ENCODE assay signal across 8 cellular contexts in genomic region chr2:181164699-181165098, GRCh38.
DNase-seq lines count a peak whose midpoint lies in the region; ATAC-seq and TF ChIP-seq lines count a peak whose summit lies in the region.

No MANE protein-coding gene starts in this region.

- peaks cover 26% of the 10 kb centered on the region for H3K36me3 Mint-ChIP-seq in activated CD4-positive, alpha-beta T cell treated with anti-CD3 and anti-CD28 coated beads for 36 hours (ENCODE audit: low read depth)
- H3K36me3 Mint-ChIP-seq in natural killer cell = peaks cover 27% of the 10 kb centered on the region

- TF ChIP-seq CTCF in natural killer cell (IDR thresholded peaks at IDR 0.05) = no peak

- peaks cover 16% of the 10 kb centered on the region for H3K9me3 Mint-ChIP-seq in activated CD4-positive, alpha-beta T cell treated with anti-CD3 and anti-CD28 coated beads for 36 hours (ENCODE audit: low read depth)
- peaks cover 2 to 11% of the 10 kb centered on the region in 2 donors for H3K9me3 Mint-ChIP-seq in natural killer cell

- peak overlapping the region; percentile 93 for H3K27ac Mint-ChIP-seq in activated CD4-positive, alpha-beta T cell treated with anti-CD3 and anti-CD28 coated beads for 36 hours
- peak overlapping the region; percentile 95 to 96 for H3K27ac Mint-ChIP-seq in natural killer cell

- intact Hi-C loops in activated CD4-positive, alpha-beta T cell treated with anti-CD3 and anti-CD28 coated beads for 36 hours (cut with DNase I, micrococcal nuclease) = loop anchor here in 1 of 2 experiments (5.0 kb wide), 1 partner anchor 57 kb away; no protein-coding TSS in a partner anchor
- intact Hi-C loops in natural killer cell (cut with micrococcal nuclease) = loop anchor here (1.0 to 10.0 kb wide), 6 partner anchors 33 to 293 kb away; partner anchors contain the start of gene ITGA4

- peak overlapping the region; percentile 47 for H3K4me3 Mint-ChIP-seq in activated CD4-positive, alpha-beta T cell treated with anti-CD3 and anti-CD28 coated beads for 36 hours
- H3K4me3 Mint-ChIP-seq in natural killer cell = peak overlapping the region; percentile 66

- ATAC-seq in activated CD4-positive, alpha-beta T cell treated with anti-CD3 and anti-CD28 coated beads for 36 hours = no peak
- ATAC-seq in GM21737 (IDR thresholded peaks at IDR 0.05; ENCODE audit: unreplicated experiment) = peak; percentile 74
- ATAC-seq in natural killer cell = no peak
- ATAC-seq in HG03097 (IDR thresholded peaks at IDR 0.05; ENCODE audit: low FRiP score, unreplicated experiment) = no peak

- POLR2A ChIA-PET in activated CD4-positive, alpha-beta T cell treated with anti-CD3 and anti-CD28 coated beads for 36 hours (lab: Charles Lee) = no interaction called here

- CTCF ChIA-PET in activated CD4-positive, alpha-beta T cell treated with anti-CD3 and anti-CD28 coated beads for 36 hours (lab: Charles Lee) = interaction anchor here (0.6 to 0.9 kb wide), 3 partner anchors 14 to 153 kb away, joined by 3 read pairs; no protein-coding TSS in a partner anchor

- H3K27me3 Mint-ChIP-seq in activated CD4-positive, alpha-beta T cell treated with anti-CD3 and anti-CD28 coated beads for 36 hours = no peaks in the 10 kb centered on the region
- no peaks in the 10 kb centered on the region for H3K27me3 Mint-ChIP-seq in natural killer cell (ENCODE audit: low read depth in 2 of 2)

- no peak for DNase-seq in activated CD4-positive, alpha-beta T cell treated with anti-CD3 and anti-CD28 coated beads for 36 hours
- DNase-seq in activated CD4-positive, alpha-beta T cell treated with anti-CD3 and anti-CD28 coated beads for 1 hour = no peak
- DNase-seq in Kasumi-1 (lab: John Stamatoyannopoulos, UW) = peak; percentile 38 to 44
- DNase-seq in natural killer cell = no peak
- no peak for DNase-seq in NCI-H526 (lab: John Stamatoyannopoulos, UW)
- no peak for DNase-seq in NCI-H1417 treated with DMSO at 0.1 percent for 48 hours (lab: John Stamatoyannopoulos, UW)

- peaks cover 44% of the 10 kb centered on the region for H3K4me1 Mint-ChIP-seq in activated CD4-positive, alpha-beta T cell treated with anti-CD3 and anti-CD28 coated beads for 36 hours
- H3K4me1 Mint-ChIP-seq in natural killer cell = peaks cover 53 to 55% of the 10 kb centered on the region in 2 donors

Comparison
In these comparisons a context has a peak if more than half of its experiments do, and no peak if none do; other contexts are left out.
1. DNase-seq: peak in Kasumi-1 (2 of 2); none in activated CD4-positive, alpha-beta T cell treated with anti-CD3 and anti-CD28 coated beads for 36 hours (single experiment), activated CD4-positive, alpha-beta T cell treated with anti-CD3 and anti-CD28 coated beads for 1 hour (single experiment), natural killer cell (single experiment), NCI-H526 (0 of 2) and NCI-H1417 treated with DMSO at 0.1 percent for 48 hours (single experiment).